22 cellular contexts compared by ENCODE assay signal in genomic region chr10:96663794-96664193, GRCh38.
"Had no signal": no experiment of that assay in that cellular context is flagged by ENCODE, and none has a peak within 500 bp of the region (broad histone marks: within the 10 kb centered on the region; RNA-seq: fewer than 3 reads in every experiment).

No MANE protein-coding gene starts in this region.

- H3K9me3 ChIP-seq: lower lobe of right lung, psoas muscle, tibial nerve had no signal

- H3K27ac ChIP-seq: cardiac muscle cell, dorsolateral prefrontal cortex, epithelial cell of prostate, hepatocyte, lower lobe of right lung, psoas muscle, skin epidermis, tibial nerve had no signal

- H3K9me3 Mint-ChIP-seq: activated naive CD4-positive, alpha-beta T cell treated with anti-CD3 and anti-CD28 coated beads, Interleukin-2, amount 50 U/mL, for 72 hours; activated T-helper 1 cell treated with anti-CD3 and anti-CD28 coated beads, Interleukin-12 subunit alpha, Interleukin-12 subunit beta, Interleukin-2, Interleukin-4 antibody, amounts not matched to agents 30 ng/mL and 10 ng/mL and 1 ng/mL, durations not matched to agents 14 hours and 24 hours and 36 hours; endodermal cell; nephron; T-helper 1 cell treated with Interleukin-12 subunit alpha and Interleukin-12 subunit beta and Interleukin-4 antibody, amounts not matched to agents 30 μg/mL and 1 μg/mL, for 36 hours had no signal

- H3K4me1 Mint-ChIP-seq: endodermal cell, nephron had no signal

- H3K4me1 ChIP-seq: lower lobe of right lung, psoas muscle had no signal

- H3K36me3 Mint-ChIP-seq: activated naive CD4-positive, alpha-beta T cell treated with anti-CD3 and anti-CD28 coated beads, Interleukin-2, amount 50 U/mL, for 72 hours had no signal

- H3K4me3 Mint-ChIP-seq: activated T-helper 1 cell treated with anti-CD3 and anti-CD28 coated beads, Interleukin-12 subunit alpha, Interleukin-12 subunit beta, Interleukin-2, Interleukin-4 antibody, amounts not matched to agents 30 ng/mL and 10 ng/mL and 1 ng/mL, durations not matched to agents 14 hours and 24 hours and 36 hours; endodermal cell; nephron; T-helper 1 cell treated with Interleukin-12 subunit alpha and Interleukin-12 subunit beta and Interleukin-4 antibody, amounts not matched to agents 30 μg/mL and 1 μg/mL, for 36 hours had no signal

- H3K27me3 ChIP-seq: cardiac muscle cell, dorsolateral prefrontal cortex, hepatocyte, tibial nerve had no signal

- DNase-seq: activated CD4-positive, alpha-beta T cell treated with anti-CD3 and anti-CD28 coated beads, Interleukin-2, amount 50 U/mL, for 4 hours; activated CD4-positive, CD25-positive, alpha-beta regulatory T cell treated with anti-CD3 and anti-CD28 coated beads, Interleukin-2, amount 50 U/mL, for 72 hours; activated gamma-delta T cell treated with Interleukin-2 at 50 U/mL for 16 hours; dorsolateral prefrontal cortex; endodermal cell; foreskin fibroblast; left cardiac atrium; lower lobe of right lung; psoas muscle; right cardiac atrium; stimulated activated CD4-positive, alpha-beta T cell treated with anti-CD3 and anti-CD28 coated beads, Interleukin-4, amount 100 ng/mL, for 4 hours; stimulated activated naive CD4-positive, alpha-beta T cell treated with Interleukin-2 at 50 U/mL for 16 hours; substantia nigra had no signal

- H3K27ac Mint-ChIP-seq: activated naive CD4-positive, alpha-beta T cell treated with anti-CD3 and anti-CD28 coated beads, Interleukin-2, amount 50 U/mL, for 72 hours; activated T-helper 1 cell treated with anti-CD3 and anti-CD28 coated beads, Interleukin-12 subunit alpha, Interleukin-12 subunit beta, Interleukin-2, Interleukin-4 antibody, amounts not matched to agents 30 ng/mL and 10 ng/mL and 1 ng/mL, durations not matched to agents 14 hours and 24 hours and 36 hours; endodermal cell; nephron; T-helper 1 cell treated with Interleukin-12 subunit alpha and Interleukin-12 subunit beta and Interleukin-4 antibody, amounts not matched to agents 30 μg/mL and 1 μg/mL, for 36 hours had no signal

- H3K4me3 ChIP-seq: cardiac muscle cell, dorsolateral prefrontal cortex, hepatocyte, lower lobe of right lung, psoas muscle, skin epidermis, tibial nerve had no signal

- H3K36me3 ChIP-seq: cardiac muscle cell, lower lobe of right lung, tibial nerve had no signal

- ATAC-seq: left cardiac atrium, right cardiac atrium had no signal
